ENCODE assay signal across 15 cellular contexts in the genomic region with DNA sequence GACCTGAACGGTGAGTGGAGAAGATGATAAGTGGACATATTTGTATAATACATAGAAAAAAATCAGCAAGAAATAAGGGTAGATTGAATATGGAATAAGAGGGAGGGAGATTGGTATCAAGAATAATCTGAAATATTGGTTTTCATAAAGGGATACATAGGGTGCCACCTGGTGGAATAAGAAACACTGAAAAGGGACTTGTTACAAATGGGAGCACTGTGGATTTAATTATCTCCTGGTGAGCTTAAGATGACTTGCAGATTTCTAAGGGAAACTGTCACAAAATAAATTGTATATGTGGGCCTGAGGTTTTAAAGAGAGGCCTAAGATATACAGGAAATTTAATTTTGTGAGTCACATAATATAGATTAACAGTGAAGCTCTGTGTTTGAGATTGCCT.
A peak's percentile ranks its signal among the peaks of the same experiment; 100 is the strongest.
DNase-seq lines count a peak whose midpoint lies in the region; ATAC-seq, FAIRE-seq and TF ChIP-seq lines count a peak whose summit lies in the region.
"Had no signal": no experiment of that assay in that cellular context is flagged by ENCODE, and none has a peak within 500 bp of the region (broad histone marks: within the 10 kb centered on the region; RNA-seq: fewer than 3 reads in every experiment).

No MANE protein-coding gene starts in this region.

- no peaks in the 10 kb centered on the region for H4K20me1 ChIP-seq in PC-9 (ENCODE audit: insufficient read depth)

- no peaks in the 10 kb centered on the region for H3K4me1 ChIP-seq in A549
- no peaks in the 10 kb centered on the region for H3K4me1 ChIP-seq in PC-9 (replicated peaks; ENCODE audit: insufficient read depth)
- no peaks in the 10 kb centered on the region for H3K4me1 ChIP-seq in ectodermal cell (ENCODE audit: control insufficient read depth, insufficient read depth, low read length)

- no peak overlapping the region for H3K4me2 ChIP-seq in A549
- no peak overlapping the region for H3K4me2 ChIP-seq in PC-9

- no peak for TF ChIP-seq POLR2A in A549 (IDR thresholded peaks at IDR 0.05; ENCODE audit: low read length)

- no peak overlapping the region for H3K4me3 ChIP-seq in A549
- H3K4me3 ChIP-seq in PC-9 = no peak overlapping the region
- no peak overlapping the region for H3K4me3 ChIP-seq in ectodermal cell (ENCODE audit: insufficient read depth, low read depth, low read length)
- H3K4me3 ChIP-seq: GM12878 had no signal

- POLR2A ChIA-PET in A549 (lab: Yijun Ruan, JAX) (no interaction called here), PC-9 (lab: Charles Lee; ENCODE audit: unreplicated experiment) (interaction anchor here (0.6 kb wide), 1 partner anchor 819 kb away, joined by 6 read pairs; no protein-coding TSS in a partner anchor)

- no peak overlapping the region for H2AFZ ChIP-seq in PC-9

- TF ChIP-seq EP300 in A549 (IDR thresholded peaks at IDR 0.05) = no peak

- DNase-seq in A549 (ENCODE audit: low read depth in 1 of 2, low spot score in 1 of 2) (no peak), PC-9 (no peak), cerebellum (ENCODE audit: low spot score) (no peak), NCI-H526 treated with DMSO at 0.1 percent for 48 hours (lab: John Stamatoyannopoulos, UW) (no peak)
- DNase-seq: activated T-cell treated with anti-CD3 and anti-CD28 coated beads for 4 hours; amygdala; DMS79; effector CD8-positive, alpha-beta T cell; stimulated activated naive CD4-positive, alpha-beta T cell treated with Interleukin-2 at 50 U/mL for 16 hours had no signal

- ATAC-seq in A549 (no peak), HG02885 (IDR thresholded peaks at IDR 0.05; ENCODE audit: poor library complexity, unreplicated experiment) (peak; percentile 71), GM18868 (IDR thresholded peaks at IDR 0.05; ENCODE audit: unreplicated experiment) (no peak), HG02870 (IDR thresholded peaks at IDR 0.05; ENCODE audit: unreplicated experiment) (no peak)
- ATAC-seq: GM12878 had no signal

- no peak for TF ChIP-seq RAD21 in A549 (conservative IDR thresholded peaks at IDR 0.05 in 1 of 2, IDR thresholded peaks at IDR 0.05 in 1 of 2)

- no peak overlapping the region for H3K27ac ChIP-seq in A549
- no peak overlapping the region for H3K27ac ChIP-seq in PC-9
- H3K27ac ChIP-seq in ectodermal cell (ENCODE audit: insufficient read depth, low read depth, low read length, poor library complexity, severe bottlenecking) = peak overlapping the region; percentile 36

- CTCF ChIA-PET in A549 (lab: Yijun Ruan, JAX) (interaction anchor here (0.6 kb wide), 1 partner anchor 1381 kb away, joined by 3 read pairs; no protein-coding TSS in a partner anchor), PC-9 (lab: Charles Lee) (interaction anchor here (1.0 to 1.4 kb wide), 2 partner anchors 411 to 419 kb away, joined by 3 to 13 read pairs; no protein-coding TSS in a partner anchor)

- no peak for FAIRE-seq in A549 (lab: Jason Lieb, UNC)
- FAIRE-seq: GM12878, keratinocyte had no signal

- no peaks in the 10 kb centered on the region for H3K9me2 ChIP-seq in PC-9 (ENCODE audit: insufficient read depth)

- no TSS peak for BruUV-seq in PC-9 (replicated peaks; lab: Mats Ljungman, UMichigan)

- no peaks in the 10 kb centered on the region for H3K36me3 ChIP-seq in PC-9 (ENCODE audit: low read depth)
- no peaks in the 10 kb centered on the region for H3K36me3 ChIP-seq in ectodermal cell (ENCODE audit: control insufficient read depth, insufficient read depth, low read length)

- TF ChIP-seq CTCF in A549 (IDR thresholded peaks at IDR 0.05) (no peak), PC-9 (conservative IDR thresholded peaks at IDR 0.05) (peak; percentile 59)

- no peaks in the 10 kb centered on the region for H3K79me2 ChIP-seq in PC-9 (ENCODE audit: low read depth)

- H3K9me3 ChIP-seq in A549 (no peaks in the 10 kb centered on the region), PC-9 (ENCODE audit: insufficient read depth, low read depth) (no peaks in the 10 kb centered on the region), ectodermal cell (ENCODE audit: control insufficient read depth, low read length) (no peaks in the 10 kb centered on the region)

- WGBS in A549 (ENCODE audit: missing lambda C conversion rate) = 44% methylated on average over 1 of the region's 1 CpG
- 80 to 92% methylated on average over 1 of the region's 1 CpG for WGBS in ectodermal cell, 2 experiments

- intact Hi-C loops in PC-9 (cut with micrococcal nuclease; ENCODE audit: unreplicated experiment) = loop anchor here (1.0 kb wide), 1 partner anchor 419 kb away; no protein-coding TSS in a partner anchor

- H3K27me3 ChIP-seq in PC-9 (ENCODE audit: insufficient read depth, low read depth) = no peaks in the 10 kb centered on the region
- H3K27me3 ChIP-seq in ectodermal cell (ENCODE audit: control insufficient read depth, insufficient read depth, low read length, poor library complexity, severe bottlenecking) = no peaks in the 10 kb centered on the region

- H3F3A ChIP-seq in PC-9 (ENCODE audit: insufficient read depth, low read depth) = no peaks in the 10 kb centered on the region

TF ChIP-seq in A549, 52 proteins besides CTCF, POLR2A, EP300 and RAD21:
- no peak for TF ChIP-seq SREBF2 (IDR thresholded peaks at IDR 0.05)
- TF ChIP-seq NFE2L2 (conservative IDR thresholded peaks at IDR 0.05; ENCODE audit: low read length) = peak; percentile 55; the same call in 1 of the 2 replicates
